ENCODE assay signal across 8 cellular contexts in the genomic region with DNA sequence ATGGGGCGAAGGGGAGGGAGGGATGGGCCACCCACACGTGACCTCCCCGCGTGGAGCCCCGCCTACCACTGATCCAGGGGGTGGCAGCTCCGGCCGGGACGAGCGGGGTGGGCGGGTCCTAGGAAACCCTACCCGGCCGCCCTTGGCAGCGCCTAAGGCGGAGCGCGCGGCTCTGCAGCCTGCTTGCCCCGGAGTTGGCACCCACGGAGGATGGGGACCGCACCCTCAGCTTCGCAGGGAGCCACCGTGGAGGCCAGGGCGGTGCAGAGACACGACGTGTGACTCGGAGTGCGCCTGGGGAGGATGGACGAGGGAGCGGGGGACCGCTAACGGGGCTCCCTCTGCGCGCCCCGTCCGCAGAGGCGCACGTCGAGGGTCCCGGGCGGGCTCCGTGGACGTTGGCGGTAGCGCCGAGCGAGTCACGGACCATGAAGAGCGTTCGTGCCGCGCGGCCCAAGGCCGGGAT. TPM values are rescaled to one million over a fixed set of nuclear protein-coding genes. Genes with fewer than 3 reads are reported as not detected.
DNase-seq lines count a peak whose midpoint lies in the region; ATAC-seq and TF ChIP-seq lines count a peak whose summit lies in the region.

A gene with protein sequence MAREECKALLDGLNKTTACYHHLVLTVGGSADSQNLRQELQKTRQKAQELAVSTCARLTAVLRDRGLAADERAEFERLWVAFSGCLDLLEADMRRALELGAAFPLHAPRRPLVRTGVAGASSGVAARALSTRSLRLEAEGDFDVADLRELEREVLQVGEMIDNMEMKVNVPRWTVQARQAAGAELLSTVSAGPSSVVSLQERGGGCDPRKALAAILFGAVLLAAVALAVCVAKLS (plus strand): TSS at position 129 of the 466 bp plus-strand sequence. CDS start 416 bp downstream, outside the sequence.

- H3K9me3 ChIP-seq in KOPT-K1 (ENCODE audit: insufficient read depth, low read length, poor library complexity, severe bottlenecking) = no peaks in the 10 kb centered on the region
- no peaks in the 10 kb centered on the region for H3K9me3 ChIP-seq in cardiac muscle cell (ENCODE audit: low read depth)
- H3K9me3 ChIP-seq in upper lobe of right lung = no peaks in the 10 kb centered on the region

- ATAC-seq in SK-N-SH treated with all-trans-retinoic acid at 6 μM for 48 hours (peak; percentile 88), upper lobe of right lung (peak; percentile 79)
- ATAC-seq in activated naive CD8-positive, alpha-beta T cell treated with anti-CD3 and anti-CD28 coated beads, Interleukin-2, amount 10 ng/mL, durations not matched to agents 7 days and 5 days (ENCODE audit: low read depth) = peak; percentile 47

- H3K4me3 ChIP-seq in cardiac muscle cell = peak within 1 kb of the TSS; percentile 86
- H3K4me3 ChIP-seq in upper lobe of right lung = peak within 1 kb of the TSS; percentile 81

- POLR2A ChIA-PET in activated naive CD8-positive, alpha-beta T cell treated with anti-CD3 and anti-CD28 coated beads, Interleukin-2, amount 10 ng/mL, durations not matched to agents 7 days and 5 days (lab: Charles Lee) = interaction anchor here (0.8 to 1.5 kb wide), 5 partner anchors 9 to 270 kb away, joined by 3 to 5 read pairs (median 4); a partner anchor contains a TSS

- intact Hi-C loops in upper lobe of right lung (cut with DNase I) = no loop called here

- TF ChIP-seq CTCF in cardiac muscle cell (IDR thresholded peaks at IDR 0.05; ENCODE audit: low read depth, low read length) (no peak), osteocyte (IDR thresholded peaks at IDR 0.05) (no peak), upper lobe of right lung (IDR thresholded peaks at IDR 0.05) (no peak)

- H3K27me3 Mint-ChIP-seq in activated naive CD8-positive, alpha-beta T cell treated with anti-CD3 and anti-CD28 coated beads, Interleukin-2, amount 10 ng/mL, durations not matched to agents 7 days and 5 days = peaks cover 35% of the 10 kb centered on the region
- H3K27me3 Mint-ChIP-seq in osteocyte (ENCODE audit: unreplicated experiment) = peaks cover 15% of the 10 kb centered on the region

- peak within 1 kb of the TSS; percentile 82 for H3K4me3 Mint-ChIP-seq in activated naive CD8-positive, alpha-beta T cell treated with anti-CD3 and anti-CD28 coated beads, Interleukin-2, amount 10 ng/mL, durations not matched to agents 7 days and 5 days
- peak within 1 kb of the TSS; percentile 75 for H3K4me3 Mint-ChIP-seq in osteocyte (ENCODE audit: unreplicated experiment)

- DNase-seq in NCI-H524 (lab: John Stamatoyannopoulos, UW) = peak; percentile 57 to 74
- no peak for DNase-seq in NCI-H524 treated with DMSO at 0.1 percent for 48 hours (lab: John Stamatoyannopoulos, UW)
- DNase-seq in activated naive CD8-positive, alpha-beta T cell treated with anti-CD3 and anti-CD28 coated beads, Interleukin-2, amount 10 ng/mL, durations not matched to agents 7 days and 5 days = peak; percentile 73
- DNase-seq in cardiac muscle cell (ENCODE audit: low read depth in 1 of 2, low spot score in 1 of 2) = peak; percentile 72 to 77
- DNase-seq in osteocyte (ENCODE audit: extremely low spot score, unreplicated experiment) = peak; percentile 89
- DNase-seq in upper lobe of right lung = peak; percentile 93

- H3K27me3 ChIP-seq in cardiac muscle cell (peaks cover 17% of the 10 kb centered on the region), upper lobe of right lung (peaks cover 22% of the 10 kb centered on the region)

- peaks cover 8% of the 10 kb centered on the region for H3K4me1 ChIP-seq in cardiac muscle cell (ENCODE audit: low read depth)
- H3K4me1 ChIP-seq in upper lobe of right lung = peaks cover 20% of the 10 kb centered on the region

- H3K36me3 ChIP-seq in KOPT-K1 (ENCODE audit: insufficient read depth, low read length) (no peaks in the 10 kb centered on the region), cardiac muscle cell (no peaks in the 10 kb centered on the region), upper lobe of right lung (no peaks in the 10 kb centered on the region)

- peaks cover 22% of the 10 kb centered on the region for H3K4me1 Mint-ChIP-seq in activated naive CD8-positive, alpha-beta T cell treated with anti-CD3 and anti-CD28 coated beads, Interleukin-2, amount 10 ng/mL, durations not matched to agents 7 days and 5 days
- peaks cover 24% of the 10 kb centered on the region for H3K4me1 Mint-ChIP-seq in osteocyte (ENCODE audit: unreplicated experiment)

- H3K9me3 Mint-ChIP-seq in activated naive CD8-positive, alpha-beta T cell treated with anti-CD3 and anti-CD28 coated beads, Interleukin-2, amount 10 ng/mL, durations not matched to agents 7 days and 5 days = no peaks in the 10 kb centered on the region
- H3K9me3 Mint-ChIP-seq in osteocyte (ENCODE audit: unreplicated experiment) = no peaks in the 10 kb centered on the region

- H3K36me3 Mint-ChIP-seq in activated naive CD8-positive, alpha-beta T cell treated with anti-CD3 and anti-CD28 coated beads, Interleukin-2, amount 10 ng/mL, durations not matched to agents 7 days and 5 days = peaks cover 2% of the 10 kb centered on the region
- H3K36me3 Mint-ChIP-seq in osteocyte (ENCODE audit: unreplicated experiment) = no peaks in the 10 kb centered on the region

- peak within 1 kb of the TSS; percentile 73 for H3K27ac Mint-ChIP-seq in activated naive CD8-positive, alpha-beta T cell treated with anti-CD3 and anti-CD28 coated beads, Interleukin-2, amount 10 ng/mL, durations not matched to agents 7 days and 5 days
- H3K27ac Mint-ChIP-seq in osteocyte (ENCODE audit: unreplicated experiment) = peak within 1 kb of the TSS; percentile 14

- peak within 1 kb of the TSS; percentile 50 for H3K27ac ChIP-seq in KOPT-K1 (ENCODE audit: low read depth, low read length, poor library complexity, severe bottlenecking)
- H3K27ac ChIP-seq in cardiac muscle cell = no peak within 1 kb of the TSS
- H3K27ac ChIP-seq in upper lobe of right lung = peak within 1 kb of the TSS; percentile 81

TF ChIP-seq in SK-N-SH treated with all-trans-retinoic acid at 6 μM for 48 hours, 23 proteins besides CTCF, POLR2A, EP300 and RAD21 (continues in another document):
- TF ChIP-seq ZC3H10 (CRISPR knock-in tag; IDR thresholded peaks at IDR 0.05) (no peak), ZFP3 (CRISPR knock-in tag; IDR thresholded peaks at IDR 0.05) (no peak), BACH2 (CRISPR knock-in tag; IDR thresholded peaks at IDR 0.05; ENCODE audit: borderline replicate concordance) (no peak), ZFP30 (CRISPR knock-in tag; IDR thresholded peaks at IDR 0.05) (no peak), ZNF70 (CRISPR knock-in tag; IDR thresholded peaks at IDR 0.05) (no peak), ZNF565 (CRISPR knock-in tag; conservative IDR thresholded peaks at IDR 0.05; ENCODE audit: low read depth) (no peak)
- TF ChIP-seq, protein P1, sequence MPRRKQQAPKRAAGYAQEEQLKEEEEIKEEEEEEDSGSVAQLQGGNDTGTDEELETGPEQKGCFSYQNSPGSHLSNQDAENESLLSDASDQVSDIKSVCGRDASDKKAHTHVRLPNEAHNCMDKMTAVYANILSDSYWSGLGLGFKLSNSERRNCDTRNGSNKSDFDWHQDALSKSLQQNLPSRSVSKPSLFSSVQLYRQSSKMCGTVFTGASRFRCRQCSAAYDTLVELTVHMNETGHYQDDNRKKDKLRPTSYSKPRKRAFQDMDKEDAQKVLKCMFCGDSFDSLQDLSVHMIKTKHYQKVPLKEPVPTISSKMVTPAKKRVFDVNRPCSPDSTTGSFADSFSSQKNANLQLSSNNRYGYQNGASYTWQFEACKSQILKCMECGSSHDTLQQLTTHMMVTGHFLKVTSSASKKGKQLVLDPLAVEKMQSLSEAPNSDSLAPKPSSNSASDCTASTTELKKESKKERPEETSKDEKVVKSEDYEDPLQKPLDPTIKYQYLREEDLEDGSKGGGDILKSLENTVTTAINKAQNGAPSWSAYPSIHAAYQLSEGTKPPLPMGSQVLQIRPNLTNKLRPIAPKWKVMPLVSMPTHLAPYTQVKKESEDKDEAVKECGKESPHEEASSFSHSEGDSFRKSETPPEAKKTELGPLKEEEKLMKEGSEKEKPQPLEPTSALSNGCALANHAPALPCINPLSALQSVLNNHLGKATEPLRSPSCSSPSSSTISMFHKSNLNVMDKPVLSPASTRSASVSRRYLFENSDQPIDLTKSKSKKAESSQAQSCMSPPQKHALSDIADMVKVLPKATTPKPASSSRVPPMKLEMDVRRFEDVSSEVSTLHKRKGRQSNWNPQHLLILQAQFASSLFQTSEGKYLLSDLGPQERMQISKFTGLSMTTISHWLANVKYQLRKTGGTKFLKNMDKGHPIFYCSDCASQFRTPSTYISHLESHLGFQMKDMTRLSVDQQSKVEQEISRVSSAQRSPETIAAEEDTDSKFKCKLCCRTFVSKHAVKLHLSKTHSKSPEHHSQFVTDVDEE (CRISPR knock-in tag; IDR thresholded peaks at IDR 0.05) = no peak
- TF ChIP-seq, protein P2, sequence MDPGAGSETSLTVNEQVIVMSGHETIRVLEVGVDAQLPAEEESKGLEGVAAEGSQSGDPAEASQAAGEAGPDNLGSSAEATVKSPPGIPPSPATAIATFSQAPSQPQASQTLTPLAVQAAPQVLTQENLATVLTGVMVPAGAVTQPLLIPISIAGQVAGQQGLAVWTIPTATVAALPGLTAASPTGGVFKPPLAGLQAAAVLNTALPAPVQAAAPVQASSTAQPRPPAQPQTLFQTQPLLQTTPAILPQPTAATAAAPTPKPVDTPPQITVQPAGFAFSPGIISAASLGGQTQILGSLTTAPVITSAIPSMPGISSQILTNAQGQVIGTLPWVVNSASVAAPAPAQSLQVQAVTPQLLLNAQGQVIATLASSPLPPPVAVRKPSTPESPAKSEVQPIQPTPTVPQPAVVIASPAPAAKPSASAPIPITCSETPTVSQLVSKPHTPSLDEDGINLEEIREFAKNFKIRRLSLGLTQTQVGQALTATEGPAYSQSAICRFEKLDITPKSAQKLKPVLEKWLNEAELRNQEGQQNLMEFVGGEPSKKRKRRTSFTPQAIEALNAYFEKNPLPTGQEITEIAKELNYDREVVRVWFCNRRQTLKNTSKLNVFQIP (CRISPR knock-in tag; IDR thresholded peaks at IDR 0.05; ENCODE audit: borderline replicate concordance, low read depth) = no peak

RNA-seq across cellular contexts. Expression of the gene that starts here (rescaled TPM):
- total RNA-seq in activated naive CD8-positive, alpha-beta T cell treated with anti-CD3 and anti-CD28 coated beads, Interleukin-2, amount 10 ng/mL, durations not matched to agents 7 days and 5 days = under 1 TPM; 0.47 to 0.79 TPM
- 0.85 and 1.0 TPM in 2 replicates for total RNA-seq in cardiac muscle cell
- 1.1 TPM in 1 of 2 replicates, not detected in the other for polyA plus RNA-seq in cardiac muscle cell
- 0.37 and 0.86 TPM in 2 replicates for total RNA-seq in osteocyte
- total RNA-seq in upper lobe of right lung = 2.0 TPM

Comparison
In these comparisons a context has a peak if more than half of its experiments do, and no peak if none do; other contexts are left out.
1. Peak in DNase-seq and ATAC-seq in activated naive CD8-positive, alpha-beta T cell treated with anti-CD3 and anti-CD28 coated beads, Interleukin-2, amount 10 ng/mL, durations not matched to agents 7 days and 5 days; RNA of the gene not detected or under 1 TPM.
2. Peak in DNase-seq in osteocyte; RNA of the gene not detected or under 1 TPM.